20 cellular contexts compared by ENCODE assay signal in the genomic region with DNA sequence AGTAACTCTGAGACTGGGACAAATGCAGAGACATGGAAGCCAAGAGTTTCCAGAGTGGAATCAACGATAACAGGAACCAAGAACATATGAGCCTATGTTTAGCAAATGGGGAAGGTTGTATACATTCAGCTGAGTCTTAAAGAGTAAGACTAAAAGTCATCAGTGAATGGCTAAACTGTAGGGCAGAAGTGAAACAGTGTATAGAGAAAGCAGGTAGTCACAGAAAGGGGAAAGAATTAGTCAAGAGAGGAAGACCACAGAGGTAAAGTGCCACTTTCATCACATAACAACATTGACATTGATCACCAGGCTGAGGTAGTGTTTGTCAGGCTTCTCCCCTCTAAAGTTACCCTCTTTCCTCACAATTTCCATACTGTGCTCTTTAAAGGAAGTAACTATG.
"Had no signal": no experiment of that assay in that cellular context is flagged by ENCODE, and none has a peak within 500 bp of the region (broad histone marks: within the 10 kb centered on the region; RNA-seq: fewer than 3 reads in every experiment).

No MANE protein-coding gene starts in this region.

- FAIRE-seq: urothelium cell line had no signal

- ATAC-seq: esophagus mucosa; gastrocnemius medialis; heart left ventricle; left lobe of liver; natural killer cell; psoas muscle; right cardiac atrium; stimulated activated effector memory CD8-positive, alpha-beta T cell treated with anti-CD3 and anti-CD28 coated beads, Interleukin-12 subunit alpha, Interleukin-12 subunit beta, amount 100 ng/mL, for 72 hours had no signal

- DNase-seq: effector CD8-positive, alpha-beta T cell; endodermal cell; foreskin fibroblast; gastrocnemius medialis; heart left ventricle; kidney; natural killer cell; occipital lobe; ovary; posterior cingulate gyrus; psoas muscle; right cardiac atrium; sigmoid colon; stimulated activated CD4-positive, alpha-beta T cell treated with anti-CD3 and anti-CD28 coated beads, Interleukin-2, amount 100 ng/mL, for 24 hours; stimulated activated CD4-positive, alpha-beta T cell treated with anti-CD3 and anti-CD28 coated beads, Interleukin-4, amount 100 ng/mL, for 24 hours; upper lobe of left lung had no signal
